14 cellular contexts compared by ENCODE assay signal in the genomic region with DNA sequence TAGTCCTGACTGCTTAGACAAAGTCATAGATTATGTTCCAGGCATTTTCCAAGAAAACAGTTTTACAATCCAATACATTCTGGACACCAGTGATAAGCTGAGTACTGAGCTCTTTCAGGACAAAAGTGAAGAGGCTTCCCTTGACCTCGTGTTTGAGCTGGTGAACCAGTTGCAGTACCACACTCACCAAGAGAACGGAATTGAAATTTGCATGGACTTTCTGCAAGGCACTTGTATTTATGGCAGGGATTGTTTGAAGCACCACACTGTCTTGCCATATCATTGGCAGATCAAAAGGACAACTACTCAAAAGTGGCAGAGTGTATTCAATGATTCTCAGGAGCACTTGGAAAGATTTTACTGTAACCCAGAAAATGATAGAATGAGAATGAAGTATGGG.
A peak's percentile ranks its signal among the peaks of the same experiment; 100 is the strongest.
DNase-seq lines count a peak whose midpoint lies in the region; ATAC-seq and TF ChIP-seq lines count a peak whose summit lies in the region.
"Had no signal": no experiment of that assay in that cellular context is flagged by ENCODE, and none has a peak within 500 bp of the region (broad histone marks: within the 10 kb centered on the region; RNA-seq: fewer than 3 reads in every experiment).

No MANE protein-coding gene starts in this region.

- no peaks in the 10 kb centered on the region for H3F3A ChIP-seq in Loucy (ENCODE audit: low read depth)

- peak overlapping the region; percentile 85 for H3K4me3 Mint-ChIP-seq in activated naive CD4-positive, alpha-beta T cell treated with anti-CD3 and anti-CD28 coated beads, Interleukin-2, amount 10 ng/mL, durations not matched to agents 7 days and 5 days
- H3K4me3 Mint-ChIP-seq in central memory CD8-positive, alpha-beta T cell, result peak overlapping the region; percentile 88

- no peaks in the 10 kb centered on the region for H3K27me3 ChIP-seq in Loucy (ENCODE audit: insufficient read depth, low read length, poor library complexity, severe bottlenecking)
- H3K27me3 ChIP-seq: BE2C, gastrocnemius medialis, left lung, upper lobe of left lung had no signal

- CTCF ChIA-PET in activated naive CD4-positive, alpha-beta T cell treated with anti-CD3 and anti-CD28 coated beads, Interleukin-2, amount 10 ng/mL, durations not matched to agents 7 days and 5 days (lab: Charles Lee), result interaction anchor here (0.9 to 2.6 kb wide), 5 partner anchors 8 to 459 kb away, joined by 3 to 10 read pairs (median 4); partner anchors contain the start of gene SSR3

- no peak overlapping the region for H2AFZ ChIP-seq in Loucy (ENCODE audit: low read length)

- no peaks in the 10 kb centered on the region for H3K9me3 ChIP-seq in Loucy (ENCODE audit: insufficient read depth, low read depth, low read length)
- H3K9me3 ChIP-seq: BE2C, gastrocnemius medialis, left lung, upper lobe of left lung had no signal

- H3K27ac Mint-ChIP-seq in activated naive CD4-positive, alpha-beta T cell treated with anti-CD3 and anti-CD28 coated beads, Interleukin-2, amount 10 ng/mL, durations not matched to agents 7 days and 5 days, result peak overlapping the region; percentile 69
- peak overlapping the region; percentile 91 for H3K27ac Mint-ChIP-seq in central memory CD8-positive, alpha-beta T cell (ENCODE audit: low read depth)

- H3K4me2 ChIP-seq in Loucy (ENCODE audit: low read depth, low read length, poor library complexity, severe bottlenecking), result peak overlapping the region; percentile 85

- H3K9ac ChIP-seq in Loucy (ENCODE audit: low read depth, low read length, poor library complexity, severe bottlenecking), result no peak overlapping the region

- peaks cover 74% of the 10 kb centered on the region for H3K79me2 ChIP-seq in Loucy (ENCODE audit: insufficient read depth, low read length)

- peaks cover 73% of the 10 kb centered on the region for H3K4me1 Mint-ChIP-seq in activated naive CD4-positive, alpha-beta T cell treated with anti-CD3 and anti-CD28 coated beads, Interleukin-2, amount 10 ng/mL, durations not matched to agents 7 days and 5 days
- H3K4me1 Mint-ChIP-seq in central memory CD8-positive, alpha-beta T cell, result peaks cover 68% of the 10 kb centered on the region

- peaks cover 2% of the 10 kb centered on the region for H3K9me3 Mint-ChIP-seq in activated naive CD4-positive, alpha-beta T cell treated with anti-CD3 and anti-CD28 coated beads, Interleukin-2, amount 10 ng/mL, durations not matched to agents 7 days and 5 days
- no peaks in the 10 kb centered on the region for H3K9me3 Mint-ChIP-seq in central memory CD8-positive, alpha-beta T cell

- H3K9me2 ChIP-seq in Loucy (replicated peaks; ENCODE audit: low read depth, low read length), result no peaks in the 10 kb centered on the region

- H4K20me1 ChIP-seq in Loucy (ENCODE audit: insufficient read depth, low read length, poor library complexity, severe bottlenecking), result peaks cover 71% of the 10 kb centered on the region

- H3K36me3 Mint-ChIP-seq in activated naive CD4-positive, alpha-beta T cell treated with anti-CD3 and anti-CD28 coated beads, Interleukin-2, amount 10 ng/mL, durations not matched to agents 7 days and 5 days, result peaks cover 63% of the 10 kb centered on the region
- peaks cover 63% of the 10 kb centered on the region for H3K36me3 Mint-ChIP-seq in central memory CD8-positive, alpha-beta T cell (ENCODE audit: insufficient read depth)

- peaks cover 11% of the 10 kb centered on the region for H3K27me3 Mint-ChIP-seq in activated naive CD4-positive, alpha-beta T cell treated with anti-CD3 and anti-CD28 coated beads, Interleukin-2, amount 10 ng/mL, durations not matched to agents 7 days and 5 days
- H3K27me3 Mint-ChIP-seq in central memory CD8-positive, alpha-beta T cell, result no peaks in the 10 kb centered on the region

- H3K4me3 ChIP-seq in Loucy (ENCODE audit: low read length, poor library complexity, severe bottlenecking) (peak overlapping the region; percentile 85), skeletal muscle cell (ENCODE audit: low read depth, low read length) (peak overlapping the region; percentile 80)

- no peak for ATAC-seq in central memory CD8-positive, alpha-beta T cell (replicated peaks; ENCODE audit: extremely low read depth, poor library complexity, severe bottlenecking)
- ATAC-seq: gastrocnemius medialis, left lung had no signal

- no peak for TF ChIP-seq CTCF in Loucy (conservative IDR thresholded peaks at IDR 0.05; ENCODE audit: low read length)

- no peak for DNase-seq in activated naive CD4-positive, alpha-beta T cell treated with anti-CD3 and anti-CD28 coated beads, Interleukin-2, amount 10 ng/mL, durations not matched to agents 7 days and 5 days
- DNase-seq in activated naive CD4-positive, alpha-beta T cell (lab: John Stamatoyannopoulos, UW), result no peak
- no peak for DNase-seq in central memory CD8-positive, alpha-beta T cell (ENCODE audit: low spot score in 2 of 2)
- no peak for DNase-seq in skeletal muscle cell (ENCODE audit: low read depth)
- DNase-seq in T1000 (lab: John Stamatoyannopoulos, UW), result no peak
- no peak for DNase-seq in NCI-H2227 (lab: John Stamatoyannopoulos, UW; ENCODE audit: unreplicated experiment)
- DNase-seq in putamen (ENCODE audit: low spot score), result no peak
- DNase-seq: BE2C, gastrocnemius medialis, left lung, NCI-H2081 treated with DMSO at 0.1 percent for 48 hours, posterior cingulate gyrus, upper lobe of left lung had no signal

- H3K4me1 ChIP-seq in Loucy (ENCODE audit: insufficient read depth, low read length, poor library complexity, severe bottlenecking), result peaks cover 74% of the 10 kb centered on the region

- H3K36me3 ChIP-seq in Loucy (ENCODE audit: insufficient read depth, low read length), result peaks cover 7% of the 10 kb centered on the region; the same call in 1 of the 2 replicates
- H3K36me3 ChIP-seq: BE2C had no signal
